In genomic region chr3:130787422-130788068, GRCh38 we compare ENCODE assay signal across 22 cellular contexts. TPM values are rescaled to one million over a fixed set of nuclear protein-coding genes. Genes with fewer than 3 reads are reported as not detected.
DNase-seq lines count a peak whose midpoint lies in the region; ATAC-seq, FAIRE-seq and TF ChIP-seq lines count a peak whose summit lies in the region.
"Had no signal": no experiment of that assay in that cellular context is flagged by ENCODE, and none has a peak within 500 bp of the region (broad histone marks: within the 10 kb centered on the region; RNA-seq: fewer than 3 reads in every experiment).

No MANE protein-coding gene starts in this region.

- no peak overlapping the region for H2BK12ac ChIP-seq in neuronal stem cell (ENCODE audit: low read length)

- no peaks in the 10 kb centered on the region for H3K27me3 ChIP-seq in Loucy (ENCODE audit: insufficient read depth, low read length, poor library complexity, severe bottlenecking)
- H3K27me3 ChIP-seq in bronchial epithelial cell (ENCODE audit: control insufficient read depth, insufficient read depth, low read length): no peaks in the 10 kb centered on the region
- H3K27me3 ChIP-seq in upper lobe of left lung: no peaks in the 10 kb centered on the region
- H3K27me3 ChIP-seq in neuronal stem cell (ENCODE audit: control insufficient read depth in 3 of 3, insufficient read depth in 3 of 3, low read depth in 1 of 3, low read length in 3 of 3): peaks cover 0 to 94% (median 0%) of the 10 kb centered on the region in 3 experiments
- H3K27me3 ChIP-seq: vagina had no signal

- TF ChIP-seq POLR2A in upper lobe of left lung (IDR thresholded peaks at IDR 0.05): no peak

- no peak overlapping the region for H4K8ac ChIP-seq in neuronal stem cell (ENCODE audit: low read depth, low read length)

- H4K20me1 ChIP-seq in Loucy (ENCODE audit: insufficient read depth, low read length, poor library complexity, severe bottlenecking): no peaks in the 10 kb centered on the region

- WGBS in upper lobe of left lung, 2 donors: 51 to 55% methylated on average over 6 of the region's 6 CpGs
- WGBS in neuronal stem cell (ENCODE audit: extremely low coverage in 2 of 2, insufficient read length in 2 of 2, insufficient replicate concordance in 1 of 2), 2 donors: no CpG with 5 or more reads among the region's 6 CpGs

- H3K4ac ChIP-seq in neuronal stem cell (ENCODE audit: low read length): no peak overlapping the region

- H2AFZ ChIP-seq in Loucy (ENCODE audit: low read length): 0 out of 2 replicates have a peak overlapping the region, but pooled peaks have one; percentile 35
- H2AFZ ChIP-seq in neuronal stem cell (ENCODE audit: low read length): no peak overlapping the region

- H3K4me3 ChIP-seq in Loucy (ENCODE audit: low read length, poor library complexity, severe bottlenecking) (no peak overlapping the region), bronchial epithelial cell (ENCODE audit: low read depth, low read length) (no peak overlapping the region), upper lobe of left lung (no peak overlapping the region), neuronal stem cell (ENCODE audit: low read length in 2 of 2) (no peak overlapping the region)
- H3K4me3 ChIP-seq: coronary artery, HAP-1, smooth muscle cell, vagina had no signal

- H3K14ac ChIP-seq in neuronal stem cell (ENCODE audit: low read length): no peak overlapping the region

- no peak overlapping the region for H3K9ac ChIP-seq in Loucy (ENCODE audit: low read depth, low read length, poor library complexity, severe bottlenecking)
- no peak overlapping the region for H3K9ac ChIP-seq in neuronal stem cell (ENCODE audit: low read depth, low read length, poor library complexity)

- H2BK15ac ChIP-seq in neuronal stem cell (ENCODE audit: low read length): no peak overlapping the region

- H3K79me2 ChIP-seq in Loucy (ENCODE audit: insufficient read depth, low read length): no peaks in the 10 kb centered on the region

- H3K9me2 ChIP-seq in Loucy (replicated peaks; ENCODE audit: low read depth, low read length): no peaks in the 10 kb centered on the region

- peak; percentile 40 for FAIRE-seq in bronchial epithelial cell (lab: Jason Lieb, UNC)

- DNase-seq in DMS79 (lab: John Stamatoyannopoulos, UW): peak; percentile 58
- DNase-seq in NCI-H510A (lab: John Stamatoyannopoulos, UW): peak; percentile 77
- no peak for DNase-seq in bronchial epithelial cell (ENCODE audit: low read depth)
- DNase-seq in T-helper 9 cell: no peak
- DNase-seq in upper lobe of left lung: no peak
- no peak for DNase-seq in neuronal stem cell (ENCODE audit: low spot score)
- DNase-seq: activated CD4-positive, alpha-beta T cell treated with anti-CD3 and anti-CD28 coated beads, Interleukin-2, amount 50 U/mL, for 4 hours; activated T-cell treated with anti-CD3 and anti-CD28 coated beads, Interleukin-2, amount 50 U/mL, for 1 hour; Kasumi-1; mesenchymal stem cell; naive thymus-derived CD8-positive, alpha-beta T cell; NCI-H526; stimulated activated CD4-positive, alpha-beta T cell treated with anti-CD3 and anti-CD28 coated beads, Interleukin-4, amount 100 ng/mL, for 4 hours; substantia nigra; SW 1271 had no signal

- no peak overlapping the region for H2AK5ac ChIP-seq in neuronal stem cell (ENCODE audit: low read depth, low read length)

- no peak overlapping the region for H3K23ac ChIP-seq in neuronal stem cell (ENCODE audit: low read depth, low read length, poor library complexity)

- H3K9me3 ChIP-seq in Loucy (ENCODE audit: insufficient read depth, low read depth, low read length) (no peaks in the 10 kb centered on the region), upper lobe of left lung (no peaks in the 10 kb centered on the region), neuronal stem cell (replicated peaks in 1 of 2; ENCODE audit: control insufficient read depth in 2 of 2, insufficient read depth in 1 of 2, low read depth in 1 of 2, low read length in 2 of 2) (no peaks in the 10 kb centered on the region)
- H3K9me3 ChIP-seq: HAP-1, vagina had no signal

- H4K91ac ChIP-seq in neuronal stem cell (ENCODE audit: low read depth, low read length, poor library complexity): no peak overlapping the region

- no peaks in the 10 kb centered on the region for H3F3A ChIP-seq in Loucy (ENCODE audit: low read depth)

- no peaks in the 10 kb centered on the region for H3K79me1 ChIP-seq in neuronal stem cell (ENCODE audit: low read depth, low read length)

- H3K4me1 ChIP-seq in Loucy (ENCODE audit: insufficient read depth, low read length, poor library complexity, severe bottlenecking) (peaks cover 20% of the 10 kb centered on the region), upper lobe of left lung (no peaks in the 10 kb centered on the region), neuronal stem cell (ENCODE audit: control insufficient read depth in 2 of 2, insufficient read depth in 1 of 2, low read depth in 1 of 2, low read length in 2 of 2) (peaks cover 0 to 6% of the 10 kb centered on the region in 2 donors)
- H3K4me1 ChIP-seq: HAP-1, vagina had no signal

- no peak overlapping the region for H3K18ac ChIP-seq in neuronal stem cell (ENCODE audit: low read length)

- TF ChIP-seq CTCF in Loucy (conservative IDR thresholded peaks at IDR 0.05; ENCODE audit: low read length) (no peak), bronchial epithelial cell (IDR thresholded peaks at IDR 0.05; ENCODE audit: insufficient read depth, low read length, severe bottlenecking) (no peak), upper lobe of left lung (IDR thresholded peaks at IDR 0.05) (no peak)

- no peaks in the 10 kb centered on the region for H3K36me3 ChIP-seq in Loucy (ENCODE audit: insufficient read depth, low read length)
- H3K36me3 ChIP-seq in bronchial epithelial cell (ENCODE audit: control insufficient read depth, insufficient read depth, low read length): no peaks in the 10 kb centered on the region
- no peaks in the 10 kb centered on the region for H3K36me3 ChIP-seq in upper lobe of left lung
- no peaks in the 10 kb centered on the region for H3K36me3 ChIP-seq in neuronal stem cell (replicated peaks in 1 of 2; ENCODE audit: control insufficient read depth in 2 of 2, insufficient read depth in 2 of 2, low read length in 2 of 2)
- H3K36me3 ChIP-seq: HAP-1, vagina had no signal

- no peak overlapping the region for H3K4me2 ChIP-seq in Loucy (ENCODE audit: low read depth, low read length, poor library complexity, severe bottlenecking)
- H3K4me2 ChIP-seq in neuronal stem cell (ENCODE audit: insufficient read depth, low read length, poor library complexity, severe bottlenecking): no peak overlapping the region
- H3K4me2 ChIP-seq: smooth muscle cell had no signal

- ATAC-seq in HG02870 (IDR thresholded peaks at IDR 0.05; ENCODE audit: unreplicated experiment) (no peak), upper lobe of left lung (ENCODE audit: low FRiP score in 2 of 2) (no peak)
- ATAC-seq: activated naive CD4-positive, alpha-beta T cell treated with anti-CD3 and anti-CD28 coated beads, Interleukin-2, amount 50 U/mL, for 72 hours; naive thymus-derived CD8-positive, alpha-beta T cell had no signal

- no peak for TF ChIP-seq EP300 in upper lobe of left lung (IDR thresholded peaks at IDR 0.05)

- no peak overlapping the region for H2BK5ac ChIP-seq in neuronal stem cell (ENCODE audit: low read length)

- no peak overlapping the region for H2BK120ac ChIP-seq in neuronal stem cell (ENCODE audit: low read depth, low read length)

- H3K27ac ChIP-seq in upper lobe of left lung (no peak overlapping the region), neuronal stem cell (replicated peaks; ENCODE audit: low read length) (no peak overlapping the region)
- H3K27ac ChIP-seq: coronary artery, vagina had no signal

RNA-seq across cellular contexts. Expression of gene PIK3R4, which starts 40.9 kb away (rescaled TPM):
- total RNA-seq in bronchial epithelial cell (23.7 and 27.4 TPM in 2 replicates), upper lobe of left lung (10 to 100 TPM; 24.6 to 44.2 (median 33.4) TPM)
- 9.9 TPM for polyA plus RNA-seq in neuronal stem cell (2013, experiment 1 of 2)
- polyA plus RNA-seq in neuronal stem cell (2013, experiment 2 of 2): 10.8 TPM

Comparison
In these comparisons a context has a peak if more than half of its experiments do, and no peak if none do; other contexts are left out.
1. DNase-seq: peak in DMS79 (single experiment) and NCI-H510A (single experiment); none in bronchial epithelial cell (single experiment), T-helper 9 cell (single experiment), upper lobe of left lung (0 of 2) and neuronal stem cell (single experiment).